12 cellular contexts compared by ENCODE assay signal in genomic region chr17:35084987-35085386, GRCh38. TPM values are rescaled to one million over a fixed set of nuclear protein-coding genes. Genes with fewer than 3 reads are reported as not detected.
DNase-seq lines count a peak whose midpoint lies in the region; ATAC-seq and TF ChIP-seq lines count a peak whose summit lies in the region.
"Had no signal": no experiment of that assay in that cellular context is flagged by ENCODE, and none has a peak within 500 bp of the region (broad histone marks: within the 10 kb centered on the region; RNA-seq: fewer than 3 reads in every experiment).

No MANE protein-coding gene starts in this region.

- H2AFZ ChIP-seq in IMR-90 (replicated peaks; ENCODE audit: low read length, poor library complexity) (no peak overlapping the region), osteoblast (ENCODE audit: low read length) (no peak overlapping the region)

- no peak overlapping the region for H3K9ac ChIP-seq in IMR-90 (ENCODE audit: low read depth, low read length)

- POLR2A ChIA-PET in IMR-90 (lab: Charles Lee; ENCODE audit: unreplicated experiment) = interaction anchor here (0.6 kb wide), 1 partner anchor 57 kb away, joined by 3 read pairs; no protein-coding TSS in a partner anchor

- no peak for TF ChIP-seq POLR2A in IMR-90 (IDR thresholded peaks at IDR 0.05; ENCODE audit: low read depth, low read length)

- H3K14ac ChIP-seq in IMR-90 (replicated peaks; ENCODE audit: low read depth, low read length) = no peak overlapping the region

- in situ Hi-C loops in IMR-90 (cut with MboI; ENCODE audit: low sequenced_read_pairs) (no loop called here), brain microvascular endothelial cell (cut with HindIII; ENCODE audit: low pct_ligation_motif_present, low sequenced_read_pairs) (no loop called here)

- H3K36me3 ChIP-seq in IMR-90 (ENCODE audit: control insufficient read depth, insufficient read depth, low read length) (no peaks in the 10 kb centered on the region), brain microvascular endothelial cell (replicated peaks) (no peaks in the 10 kb centered on the region), osteoblast (ENCODE audit: insufficient read depth, low read length) (no peaks in the 10 kb centered on the region), BE2C (no peaks in the 10 kb centered on the region)
- H3K36me3 ChIP-seq: neutrophil, upper lobe of left lung had no signal

- BruUV-seq in IMR-90 (replicated peaks; lab: Mats Ljungman, UMichigan) = no TSS peak

- H3K79me1 ChIP-seq in IMR-90 (ENCODE audit: low read depth in 1 of 2, low read length in 2 of 2) = peaks cover 9 to 62% of the 10 kb centered on the region in 2 experiments

- H4K5ac ChIP-seq in IMR-90 (ENCODE audit: low read depth, low read length) = no peak overlapping the region

- no peak overlapping the region for H3K4me3 ChIP-seq in IMR-90 (ENCODE audit: insufficient read depth, low read depth, low read length)
- H3K4me3 ChIP-seq in brain microvascular endothelial cell (ENCODE audit: low read depth, low read length) = no peak overlapping the region
- no peak overlapping the region for H3K4me3 ChIP-seq in osteoblast (ENCODE audit: insufficient read depth, low read length)
- no peak overlapping the region for H3K4me3 ChIP-seq in BE2C (ENCODE audit: low read depth, low read length)
- H3K4me3 ChIP-seq: upper lobe of left lung had no signal

- TF ChIP-seq CTCF in IMR-90 (conservative IDR thresholded peaks at IDR 0.05; ENCODE audit: low read depth, low read length) (no peak), brain microvascular endothelial cell (IDR thresholded peaks at IDR 0.05; ENCODE audit: low read depth, low read length, missing control alignments) (no peak), osteoblast (IDR thresholded peaks at IDR 0.05; ENCODE audit: extremely low read depth, low read depth, low read length) (no peak), BE2C (IDR thresholded peaks at IDR 0.05; ENCODE audit: low read depth, low read length) (no peak)

- H3K56ac ChIP-seq in IMR-90 (ENCODE audit: extremely low read depth, insufficient read depth, low read length) = no peak overlapping the region

- no peak overlapping the region for H2BK20ac ChIP-seq in IMR-90 (ENCODE audit: low read depth, low read length)

- H3K4ac ChIP-seq in IMR-90 (ENCODE audit: low read depth, low read length) = no peak overlapping the region

- H3K18ac ChIP-seq in IMR-90 (ENCODE audit: low read depth, low read length) = no peak overlapping the region

- H2BK120ac ChIP-seq in IMR-90 (ENCODE audit: low read depth, low read length) = 0 out of 2 replicates have a peak overlapping the region, but pooled peaks have one; percentile 44

- H2AK5ac ChIP-seq in IMR-90 (ENCODE audit: low read depth, low read length) = no peak overlapping the region

- H3K79me2 ChIP-seq in osteoblast (ENCODE audit: insufficient read depth, low read length) = peaks cover 74% of the 10 kb centered on the region

- H2BK15ac ChIP-seq in IMR-90 (ENCODE audit: low read depth, low read length) = no peak overlapping the region

- H4K20me1 ChIP-seq in IMR-90 (ENCODE audit: insufficient read depth, low read length) (peaks cover 4% of the 10 kb centered on the region), osteoblast (ENCODE audit: insufficient read depth, low read length) (no peaks in the 10 kb centered on the region)

- H4K8ac ChIP-seq in IMR-90 (ENCODE audit: low read depth in 2 of 2, low read length in 2 of 2) = no peak overlapping the region

- intact Hi-C loops in IMR-90 (cut with micrococcal nuclease) = no loop called here

- no peaks in the 10 kb centered on the region for H3K9me3 ChIP-seq in IMR-90 (ENCODE audit: control insufficient read depth, insufficient read depth, low read length)
- no peaks in the 10 kb centered on the region for H3K9me3 ChIP-seq in osteoblast (ENCODE audit: low read depth, low read length)
- no peaks in the 10 kb centered on the region for H3K9me3 ChIP-seq in BE2C
- H3K9me3 ChIP-seq: neutrophil, upper lobe of left lung had no signal

- H3K27ac ChIP-seq in IMR-90 (ENCODE audit: insufficient read depth, low read length) = no peak overlapping the region
- peak overlapping the region; percentile 50 for H3K27ac ChIP-seq in brain microvascular endothelial cell
- no peak overlapping the region for H3K27ac ChIP-seq in osteoblast (ENCODE audit: low read depth, low read length)
- H3K27ac ChIP-seq: neutrophil, upper lobe of left lung had no signal

- H4K91ac ChIP-seq in IMR-90 (ENCODE audit: insufficient read depth, low read depth, low read length) = no peak overlapping the region

- H3K4me2 ChIP-seq in IMR-90 (ENCODE audit: low read depth, low read length) (peak overlapping the region; percentile 51; the same call in 1 of the 2 replicates), osteoblast (ENCODE audit: insufficient read depth, low read length) (peak overlapping the region; percentile 9)

- CTCF ChIA-PET in IMR-90 (lab: Yijun Ruan, JAX) = no interaction called here

- H2BK5ac ChIP-seq in IMR-90 (ENCODE audit: low read depth, low read length, poor library complexity, severe bottlenecking) = no peak overlapping the region

- H2AK9ac ChIP-seq in IMR-90 (replicated peaks; ENCODE audit: low read depth, low read length, poor library complexity) = no peak overlapping the region

- H3K9me1 ChIP-seq in IMR-90 (ENCODE audit: insufficient read depth, low read length) = peaks cover 19% of the 10 kb centered on the region

- TF ChIP-seq RAD21 in IMR-90 (IDR thresholded peaks at IDR 0.05; ENCODE audit: low read length) = no peak

- no CpG with 5 or more reads among the region's 2 CpGs for WGBS in IMR-90 (ENCODE audit: extremely low coverage in 2 of 2, insufficient read length in 1 of 2), 2 experiments

- peak; percentile 6 to 8 for ATAC-seq in activated CD4-positive, CD25-positive, alpha-beta regulatory T cell treated with anti-CD3 and anti-CD28 coated beads, Interleukin-2, amount 50 U/mL, for 24 hours
- ATAC-seq in IMR-90 (ENCODE audit: low read depth) (no peak), HG02973 (IDR thresholded peaks at IDR 0.05; ENCODE audit: unreplicated experiment) (no peak)

- H3K27me3 ChIP-seq in IMR-90 (ENCODE audit: control insufficient read depth, insufficient read depth, low read length) = no peaks in the 10 kb centered on the region
- H3K27me3 ChIP-seq in brain microvascular endothelial cell (replicated peaks) = no peaks in the 10 kb centered on the region
- H3K27me3 ChIP-seq in osteoblast (ENCODE audit: insufficient read depth, low read length) = no peaks in the 10 kb centered on the region
- H3K27me3 ChIP-seq in BE2C = no peaks in the 10 kb centered on the region
- H3K27me3 ChIP-seq: neutrophil, upper lobe of left lung had no signal

- dilution Hi-C loops in IMR-90 (cut with HindIII; ENCODE audit: low sequenced_read_pairs, unreplicated experiment) = no loop called here

- H3K4me1 ChIP-seq in IMR-90 (ENCODE audit: control insufficient read depth, insufficient read depth, low read length) (peaks cover 13% of the 10 kb centered on the region), osteoblast (ENCODE audit: insufficient read depth, low read length) (peaks cover 25% of the 10 kb centered on the region), BE2C (peaks cover 5% of the 10 kb centered on the region)

- no peak for DNase-seq in activated CD4-positive, CD25-positive, alpha-beta regulatory T cell treated with anti-CD3 and anti-CD28 coated beads, Interleukin-2, amount 50 U/mL, for 72 hours
- DNase-seq in IMR-90 (peak; percentile 72), brain microvascular endothelial cell (peak; percentile 59), osteoblast (ENCODE audit: insufficient read length, low spot score, missing footprints) (no peak), amygdala (lab: John Stamatoyannopoulos, UW) (no peak), BE2C (no peak)
- DNase-seq: activated CD8-positive, alpha-beta memory T cell treated with anti-CD3 and anti-CD28 coated beads, Interleukin-2, amount 50 U/mL, for 48 hours; stimulated activated CD4-positive, alpha-beta T cell treated with anti-CD3 and anti-CD28 coated beads, Interleukin-2, amount 100 ng/mL, for 48 hours; upper lobe of left lung had no signal

- no peak overlapping the region for H3K23ac ChIP-seq in IMR-90 (ENCODE audit: low read depth, low read length)

TF ChIP-seq in IMR-90, 13 proteins besides CTCF, POLR2A, EP300 and RAD21:
- TF ChIP-seq NFE2L2 (IDR thresholded peaks at IDR 0.05; ENCODE audit: low read depth, low read length) = peak; percentile 54; the same call in 1 of the 2 replicates
- TF ChIP-seq CHD1 (IDR thresholded peaks at IDR 0.05; ENCODE audit: low read depth, low read length) = no peak
- TF ChIP-seq MAFK (IDR thresholded peaks at IDR 0.05; ENCODE audit: low read depth, low read length) = 0 out of 2 replicates have a peak, but pooled peaks have one; percentile 4

RNA-seq across cellular contexts. Expression of gene RFFL, which starts 21.5 kb away (rescaled TPM):
- 19.2 and 20.8 TPM in 2 replicates for total RNA-seq in IMR-90 (2012; rRNA removed)
- 9.9 and 11.6 TPM in 2 replicates for polyA plus RNA-seq in IMR-90 (2012; rRNA removed)
- polyA plus RNA-seq in IMR-90 (2012; cell fraction: cytosol; rRNA removed) = 6.0 and 9.6 TPM in 2 replicates
- 9.5 and 13.1 TPM in 2 replicates for polyA plus RNA-seq in IMR-90 (2012; cell fraction: nucleus; rRNA removed; ENCODE audit: low replicate concordance)
- total RNA-seq in osteoblast = 15.2 and 15.6 TPM in 2 replicates
- 6.7 TPM for polyA plus RNA-seq in BE2C (2012; ENCODE audit: insufficient read depth, insufficient read length, low read depth)

RNA-seq across cellular contexts. Expression of gene RAD51D, which starts 34.7 kb away (rescaled TPM):
- total RNA-seq in IMR-90 (2012; rRNA removed) (9.7 and 12.7 TPM in 2 replicates), osteoblast (14.8 and 19.7 TPM in 2 replicates)
- polyA plus RNA-seq in IMR-90 (2012; rRNA removed) = 8.8 and 10.8 TPM in 2 replicates
- 8.1 and 11.1 TPM in 2 replicates for polyA plus RNA-seq in IMR-90 (2012; cell fraction: cytosol; rRNA removed)
- polyA plus RNA-seq in IMR-90 (2012; cell fraction: nucleus; rRNA removed; ENCODE audit: low replicate concordance) = 15.5 and 17.2 TPM in 2 replicates
- polyA plus RNA-seq in BE2C (2012; ENCODE audit: insufficient read depth, insufficient read length, low read depth) = 5.4 TPM

RNA-seq across cellular contexts. Expression of gene FNDC8, which starts 36.4 kb away (rescaled TPM):
- not detected in 2 replicates for total RNA-seq in IMR-90 (2012; rRNA removed)
- not detected in 2 replicates for polyA plus RNA-seq in IMR-90 (2012; rRNA removed)
- polyA plus RNA-seq in IMR-90 (2012; cell fraction: cytosol; rRNA removed) = not detected in 2 replicates
- polyA plus RNA-seq in IMR-90 (2012; cell fraction: nucleus; rRNA removed; ENCODE audit: low replicate concordance) = not detected in 2 replicates
- total RNA-seq in osteoblast = not detected in 2 replicates
- not detected for polyA plus RNA-seq in BE2C (2012; ENCODE audit: insufficient read depth, insufficient read length, low read depth)
- total RNA-seq: upper lobe of left lung had no signal

RNA-seq across cellular contexts. Expression of gene NLE1, which starts 57.1 kb away (rescaled TPM):
- total RNA-seq in IMR-90 (2012; rRNA removed) (23.7 and 24.4 TPM in 2 replicates), osteoblast (13.3 and 15.6 TPM in 2 replicates)
- polyA plus RNA-seq in IMR-90 (2012; rRNA removed) = 18.0 and 18.6 TPM in 2 replicates
- 17.3 and 19.2 TPM in 2 replicates for polyA plus RNA-seq in IMR-90 (2012; cell fraction: cytosol; rRNA removed)
- polyA plus RNA-seq in IMR-90 (2012; cell fraction: nucleus; rRNA removed; ENCODE audit: low replicate concordance) = 19.9 and 38.3 TPM in 2 replicates
- polyA plus RNA-seq in BE2C (2012; ENCODE audit: insufficient read depth, insufficient read length, low read depth) = 78.1 TPM

Comparison
In these comparisons a context has a peak if more than half of its experiments do, and no peak if none do; other contexts are left out.
1. ATAC-seq: peak in activated CD4-positive, CD25-positive, alpha-beta regulatory T cell treated with anti-CD3 and anti-CD28 coated beads, Interleukin-2, amount 50 U/mL, for 24 hours (2 of 2); none in IMR-90 (single experiment) and HG02973 (single experiment).
2. DNase-seq: peak in IMR-90 (single experiment) and brain microvascular endothelial cell (single experiment); none in activated CD4-positive, CD25-positive, alpha-beta regulatory T cell treated with anti-CD3 and anti-CD28 coated beads, Interleukin-2, amount 50 U/mL, for 72 hours (single experiment), osteoblast (single experiment), amygdala (0 of 56) and BE2C (single experiment).